In the genomic region with DNA sequence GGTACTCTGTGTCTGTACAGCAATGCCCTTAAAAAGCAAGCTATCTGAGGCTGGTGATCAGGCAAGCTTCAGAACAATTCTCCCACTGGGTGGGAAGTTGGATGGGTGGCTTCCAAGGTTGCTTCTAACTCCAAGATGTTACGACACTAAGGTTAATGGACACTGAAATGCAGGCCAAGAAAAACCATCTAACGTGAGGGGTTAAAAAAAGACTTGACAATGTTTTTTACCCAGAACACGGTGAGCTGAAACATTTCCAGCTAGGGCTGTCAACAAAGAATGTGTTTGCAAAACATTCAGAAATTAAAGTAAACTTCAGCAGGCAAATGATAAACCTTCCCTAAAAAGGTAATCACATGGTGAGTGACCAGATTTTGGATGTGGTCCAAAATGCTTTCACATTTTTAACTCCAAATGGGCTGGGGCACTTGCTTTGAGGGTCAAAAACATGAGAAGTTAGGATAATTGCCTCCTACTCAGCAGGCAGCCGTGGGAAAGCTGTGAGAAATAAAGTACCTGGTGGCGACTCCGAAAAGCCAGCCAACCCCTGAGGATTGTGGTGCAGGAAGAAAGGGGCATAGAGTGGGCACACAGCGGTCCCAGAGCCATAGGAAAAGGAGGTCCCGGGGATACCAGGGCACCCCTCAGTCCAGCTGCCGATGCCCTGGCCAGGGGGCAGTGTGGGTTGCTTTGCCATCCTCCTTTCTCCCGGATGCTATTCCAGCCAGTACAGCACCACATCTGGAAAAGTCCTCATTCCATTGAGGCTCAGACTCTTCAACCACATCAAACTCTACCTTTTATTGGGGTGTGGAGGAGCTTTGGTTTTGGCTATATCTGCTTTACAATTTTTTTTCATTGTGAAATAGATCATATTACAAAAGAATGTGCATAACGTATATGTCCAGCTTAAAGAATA, we compare ENCODE assay signal across 14 cellular contexts.
DNase-seq lines count a peak whose midpoint lies in the region; ATAC-seq and TF ChIP-seq lines count a peak whose summit lies in the region.
"Had no signal": no experiment of that assay in that cellular context is flagged by ENCODE, and none has a peak within 500 bp of the region (broad histone marks: within the 10 kb centered on the region; RNA-seq: fewer than 3 reads in every experiment).

No MANE protein-coding gene starts in this region.

- no peak for ATAC-seq in thoracic aorta (ENCODE audit: insufficient number of reproducible peaks, low FRiP score, low read depth)
- ATAC-seq: natural killer cell; stimulated activated memory B cell treated with anti-CD40 and anti-IgM and Interleukin-4, amounts not matched to agents 10 μg/mL and 1 μg/mL and 100 μg/mL, for 72 hours had no signal

- peak; percentile 23 for DNase-seq in NCI-H69 (lab: John Stamatoyannopoulos, UW)
- peak; percentile 64 for DNase-seq in choroid plexus epithelial cell (ENCODE audit: low read depth)
- DNase-seq in mesenchymal stem cell = peak; percentile 21
- DNase-seq in thoracic aorta (ENCODE audit: low spot score) = no peak
- no peak for DNase-seq in islet precursor cell
- no peak for DNase-seq in stimulated activated CD4-positive, alpha-beta T cell treated with anti-CD3 and anti-CD28 coated beads, Interleukin-2, amount 100 ng/mL, for 24 hours
- DNase-seq in activated T-cell treated with anti-CD3 and anti-CD28 coated beads, Interleukin-2, amount 50 U/mL, for 24 hours = no peak
- no peak for DNase-seq in NCI-H446 treated with DMSO at 0.1 percent for 48 hours (lab: John Stamatoyannopoulos, UW)
- DNase-seq: activated effector memory CD4-positive, alpha-beta T cell treated with Interleukin-2 at 50 U/mL for 16 hours; AML-193; head of caudate nucleus; natural killer cell; NCI-H345 had no signal

- peaks cover 3% of the 10 kb centered on the region for H3K27me3 Mint-ChIP-seq in activated T-cell treated with anti-CD3 and anti-CD28 coated beads, Interleukin-2, amount 50 U/mL, for 24 hours

- no peak overlapping the region for H3K4me3 Mint-ChIP-seq in activated T-cell treated with anti-CD3 and anti-CD28 coated beads, Interleukin-2, amount 50 U/mL, for 24 hours
- H3K4me3 Mint-ChIP-seq: natural killer cell; stimulated activated memory B cell treated with anti-CD40 and anti-IgM and Interleukin-4, amounts not matched to agents 10 μg/mL and 1 μg/mL and 100 μg/mL, for 72 hours had no signal

- H2AK5ac ChIP-seq in mesenchymal stem cell (ENCODE audit: low read length, severe bottlenecking) = no peak overlapping the region

- peak overlapping the region in 1 of 2 experiments; percentile 1 for H2BK12ac ChIP-seq in mesenchymal stem cell (ENCODE audit: low read length in 2 of 2)

- peaks cover 15 to 69% of the 10 kb centered on the region in 2 experiments for H3K27me3 ChIP-seq in mesenchymal stem cell (ENCODE audit: control insufficient read depth in 1 of 2, insufficient read depth in 1 of 2, low read length in 2 of 2)
- H3K27me3 ChIP-seq in thoracic aorta (replicated peaks; ENCODE audit: insufficient read depth) = no peaks in the 10 kb centered on the region

- H2BK5ac ChIP-seq in mesenchymal stem cell (ENCODE audit: low read depth, low read length, poor library complexity, severe bottlenecking) = no peak overlapping the region

- H3K9me3 Mint-ChIP-seq in activated T-cell treated with anti-CD3 and anti-CD28 coated beads, Interleukin-2, amount 50 U/mL, for 24 hours = no peaks in the 10 kb centered on the region
- H3K9me3 Mint-ChIP-seq: natural killer cell; stimulated activated memory B cell treated with anti-CD40 and anti-IgM and Interleukin-4, amounts not matched to agents 10 μg/mL and 1 μg/mL and 100 μg/mL, for 72 hours had no signal

- no peaks in the 10 kb centered on the region for H3K79me1 ChIP-seq in mesenchymal stem cell (replicated peaks; ENCODE audit: low read length, poor library complexity, severe bottlenecking)

- H3K9ac ChIP-seq in mesenchymal stem cell (ENCODE audit: low read length) = no peak overlapping the region

- no peak overlapping the region for H3K4ac ChIP-seq in mesenchymal stem cell (ENCODE audit: low read depth in 1 of 2, low read length in 2 of 2)

- no peak overlapping the region for H3K14ac ChIP-seq in mesenchymal stem cell (ENCODE audit: low read length in 2 of 2)

- no peak overlapping the region for H3K27ac Mint-ChIP-seq in activated T-cell treated with anti-CD3 and anti-CD28 coated beads, Interleukin-2, amount 50 U/mL, for 24 hours
- H3K27ac Mint-ChIP-seq: natural killer cell; stimulated activated memory B cell treated with anti-CD40 and anti-IgM and Interleukin-4, amounts not matched to agents 10 μg/mL and 1 μg/mL and 100 μg/mL, for 72 hours had no signal

- H3K27ac ChIP-seq in mesenchymal stem cell (ENCODE audit: low read length, poor library complexity, severe bottlenecking) (no peak overlapping the region), thoracic aorta (peak overlapping the region; percentile 60 to 70)

- H3K36me3 Mint-ChIP-seq in activated T-cell treated with anti-CD3 and anti-CD28 coated beads, Interleukin-2, amount 50 U/mL, for 24 hours (ENCODE audit: low read depth) = no peaks in the 10 kb centered on the region
- H3K36me3 Mint-ChIP-seq: natural killer cell; stimulated activated memory B cell treated with anti-CD40 and anti-IgM and Interleukin-4, amounts not matched to agents 10 μg/mL and 1 μg/mL and 100 μg/mL, for 72 hours had no signal

- H3K4me1 ChIP-seq in mesenchymal stem cell (ENCODE audit: control insufficient read depth, insufficient read depth, low read depth, low read length) (peaks cover 2% of the 10 kb centered on the region), thoracic aorta (ENCODE audit: control insufficient read depth in 1 of 2, low read depth in 2 of 2) (peaks cover 20 to 44% of the 10 kb centered on the region in 2 donors)

- 64% methylated on average over 8 of the region's 11 CpGs for WGBS in mesenchymal stem cell

- no peak overlapping the region for H4K8ac ChIP-seq in mesenchymal stem cell (ENCODE audit: low read length)

- TF ChIP-seq CTCF in choroid plexus epithelial cell (conservative IDR thresholded peaks at IDR 0.05; ENCODE audit: low read depth, low read length) (no peak), thoracic aorta (IDR thresholded peaks at IDR 0.05) (no peak)

- H3K4me1 Mint-ChIP-seq in activated T-cell treated with anti-CD3 and anti-CD28 coated beads, Interleukin-2, amount 50 U/mL, for 24 hours (ENCODE audit: low read depth) = peaks cover 9% of the 10 kb centered on the region
- H3K4me1 Mint-ChIP-seq: natural killer cell had no signal

- H2AFZ ChIP-seq in mesenchymal stem cell (ENCODE audit: low read depth, low read length) = no peak overlapping the region

- H3K18ac ChIP-seq in mesenchymal stem cell (ENCODE audit: low read depth in 1 of 2, low read length in 2 of 2) = no peak overlapping the region

- no peak overlapping the region for H3K23ac ChIP-seq in mesenchymal stem cell (ENCODE audit: low read length in 2 of 2)

- H3K36me3 ChIP-seq in mesenchymal stem cell (ENCODE audit: control insufficient read depth in 1 of 2, insufficient read depth in 2 of 2, low read depth in 1 of 2, low read length in 2 of 2) = no peaks in the 10 kb centered on the region
- no peaks in the 10 kb centered on the region for H3K36me3 ChIP-seq in thoracic aorta

- H2BK120ac ChIP-seq in mesenchymal stem cell (ENCODE audit: low read depth, low read length) = no peak overlapping the region

- H3K9me3 ChIP-seq in mesenchymal stem cell (ENCODE audit: control insufficient read depth, low read length) (no peaks in the 10 kb centered on the region), thoracic aorta (no peaks in the 10 kb centered on the region)

- H3K4me3 ChIP-seq in choroid plexus epithelial cell (ENCODE audit: low read depth, low read length) (no peak overlapping the region), mesenchymal stem cell (ENCODE audit: insufficient read depth in 1 of 2, low read depth in 1 of 2, low read length in 2 of 2) (no peak overlapping the region), thoracic aorta (no peak overlapping the region)

- H2BK15ac ChIP-seq in mesenchymal stem cell (ENCODE audit: low read depth, poor library complexity, severe bottlenecking) = no peak overlapping the region

- no peak overlapping the region for H3K4me2 ChIP-seq in mesenchymal stem cell (ENCODE audit: low read length, poor library complexity, severe bottlenecking)

- H4K91ac ChIP-seq in mesenchymal stem cell (ENCODE audit: low read length) = no peak overlapping the region

Comparison
In these comparisons a context has a peak if more than half of its experiments do, and no peak if none do; other contexts are left out.
1. DNase-seq: peak in NCI-H69 (single experiment), choroid plexus epithelial cell (single experiment) and mesenchymal stem cell (single experiment); none in thoracic aorta (single experiment), islet precursor cell (single experiment), stimulated activated CD4-positive, alpha-beta T cell treated with anti-CD3 and anti-CD28 coated beads, Interleukin-2, amount 100 ng/mL, for 24 hours (0 of 2), activated T-cell treated with anti-CD3 and anti-CD28 coated beads, Interleukin-2, amount 50 U/mL, for 24 hours (single experiment) and NCI-H446 treated with DMSO at 0.1 percent for 48 hours (single experiment).